Comparison of ENCODE assay signal across 3 cellular contexts in the genomic region with DNA sequence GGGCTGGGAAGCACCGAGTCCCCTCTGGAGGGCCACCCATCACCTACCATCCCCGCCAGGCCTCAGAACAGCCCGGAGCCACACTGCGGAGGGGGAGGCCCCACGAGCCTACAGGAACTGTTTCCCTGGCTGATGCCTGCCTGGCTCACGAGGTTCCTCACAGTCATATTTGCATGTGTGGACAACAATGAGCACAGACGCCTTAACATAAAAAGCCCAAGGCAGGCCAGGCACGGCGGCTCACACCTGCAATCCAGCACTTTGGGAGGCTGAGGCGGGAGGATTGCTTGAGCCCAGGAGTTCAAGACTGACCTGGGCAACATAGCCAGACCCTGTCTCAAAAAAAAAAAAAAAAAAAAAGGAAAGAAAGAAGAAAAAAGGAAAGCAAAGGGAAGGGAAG.
TF ChIP-seq lines count a peak whose summit lies in the region.

No MANE protein-coding gene starts in this region.

TF ChIP-seq in SK-N-SH treated with all-trans-retinoic acid at 6 μM for 48 hours, 23 proteins besides CTCF, POLR2A, EP300 and RAD21:
- no peak for TF ChIP-seq ZFP30 (CRISPR knock-in tag; IDR thresholded peaks at IDR 0.05)
- TF ChIP-seq ZNF8 (CRISPR knock-in tag; IDR thresholded peaks at IDR 0.05), result no peak
- TF ChIP-seq, protein P1, sequence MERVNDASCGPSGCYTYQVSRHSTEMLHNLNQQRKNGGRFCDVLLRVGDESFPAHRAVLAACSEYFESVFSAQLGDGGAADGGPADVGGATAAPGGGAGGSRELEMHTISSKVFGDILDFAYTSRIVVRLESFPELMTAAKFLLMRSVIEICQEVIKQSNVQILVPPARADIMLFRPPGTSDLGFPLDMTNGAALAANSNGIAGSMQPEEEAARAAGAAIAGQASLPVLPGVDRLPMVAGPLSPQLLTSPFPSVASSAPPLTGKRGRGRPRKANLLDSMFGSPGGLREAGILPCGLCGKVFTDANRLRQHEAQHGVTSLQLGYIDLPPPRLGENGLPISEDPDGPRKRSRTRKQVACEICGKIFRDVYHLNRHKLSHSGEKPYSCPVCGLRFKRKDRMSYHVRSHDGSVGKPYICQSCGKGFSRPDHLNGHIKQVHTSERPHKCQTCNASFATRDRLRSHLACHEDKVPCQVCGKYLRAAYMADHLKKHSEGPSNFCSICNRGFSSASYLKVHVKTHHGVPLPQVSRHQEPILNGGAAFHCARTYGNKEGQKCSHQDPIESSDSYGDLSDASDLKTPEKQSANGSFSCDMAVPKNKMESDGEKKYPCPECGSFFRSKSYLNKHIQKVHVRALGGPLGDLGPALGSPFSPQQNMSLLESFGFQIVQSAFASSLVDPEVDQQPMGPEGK (CRISPR knock-in tag; IDR thresholded peaks at IDR 0.05; ENCODE audit: borderline replicate concordance), result no peak
- TF ChIP-seq ZNF565 (CRISPR knock-in tag; conservative IDR thresholded peaks at IDR 0.05; ENCODE audit: low read depth), result no peak
- no peak for TF ChIP-seq ESRRG (CRISPR knock-in tag; IDR thresholded peaks at IDR 0.05)
- no peak for TF ChIP-seq OSR1 (CRISPR knock-in tag; IDR thresholded peaks at IDR 0.05)
- no peak for TF ChIP-seq ZC3H10 (CRISPR knock-in tag; IDR thresholded peaks at IDR 0.05)
- TF ChIP-seq, protein P2, sequence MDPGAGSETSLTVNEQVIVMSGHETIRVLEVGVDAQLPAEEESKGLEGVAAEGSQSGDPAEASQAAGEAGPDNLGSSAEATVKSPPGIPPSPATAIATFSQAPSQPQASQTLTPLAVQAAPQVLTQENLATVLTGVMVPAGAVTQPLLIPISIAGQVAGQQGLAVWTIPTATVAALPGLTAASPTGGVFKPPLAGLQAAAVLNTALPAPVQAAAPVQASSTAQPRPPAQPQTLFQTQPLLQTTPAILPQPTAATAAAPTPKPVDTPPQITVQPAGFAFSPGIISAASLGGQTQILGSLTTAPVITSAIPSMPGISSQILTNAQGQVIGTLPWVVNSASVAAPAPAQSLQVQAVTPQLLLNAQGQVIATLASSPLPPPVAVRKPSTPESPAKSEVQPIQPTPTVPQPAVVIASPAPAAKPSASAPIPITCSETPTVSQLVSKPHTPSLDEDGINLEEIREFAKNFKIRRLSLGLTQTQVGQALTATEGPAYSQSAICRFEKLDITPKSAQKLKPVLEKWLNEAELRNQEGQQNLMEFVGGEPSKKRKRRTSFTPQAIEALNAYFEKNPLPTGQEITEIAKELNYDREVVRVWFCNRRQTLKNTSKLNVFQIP (CRISPR knock-in tag; IDR thresholded peaks at IDR 0.05; ENCODE audit: borderline replicate concordance, low read depth), result no peak
- no peak for TF ChIP-seq PPARA (CRISPR knock-in tag; IDR thresholded peaks at IDR 0.05; ENCODE audit: borderline replicate concordance)
- no peak for TF ChIP-seq GLIS3 (CRISPR knock-in tag; IDR thresholded peaks at IDR 0.05)
- no peak for TF ChIP-seq ZNF70 (CRISPR knock-in tag; IDR thresholded peaks at IDR 0.05)
TF ChIP-seq in SK-N-SH treated with all-trans-retinoic acid at 6 μM for 48 hours: peak in this region for 0.

TF ChIP-seq in SK-N-SH, 30 proteins besides CTCF, POLR2A, EP300 and RAD21:
- TF ChIP-seq TEAD4 (IDR thresholded peaks at IDR 0.05; ENCODE audit: borderline replicate concordance, insufficient read depth) (no peak), SMC3 (IDR thresholded peaks at IDR 0.05; ENCODE audit: low read depth, low read length) (no peak), MXI1 (IDR thresholded peaks at IDR 0.05; ENCODE audit: low read depth, low read length) (no peak), RXRA (IDR thresholded peaks at IDR 0.05; ENCODE audit: borderline replicate concordance, low read depth) (no peak), ELF1 (IDR thresholded peaks at IDR 0.05) (no peak), SIN3A (IDR thresholded peaks at IDR 0.05; ENCODE audit: borderline replicate concordance, low read depth, low read length) (no peak), TCF12 (IDR thresholded peaks at IDR 0.05) (no peak), RCOR1 (IDR thresholded peaks at IDR 0.05; ENCODE audit: low read length) (no peak), EZH2phosphoT487 (IDR thresholded peaks at IDR 0.05; ENCODE audit: borderline replicate concordance, low read depth) (no peak), FOXJ3 (CRISPR knock-in tag; IDR thresholded peaks at IDR 0.05) (no peak), YY1 (IDR thresholded peaks at IDR 0.05; ENCODE audit: low read depth) (no peak), JUND (IDR thresholded peaks at IDR 0.05) (no peak)
- TF ChIP-seq, protein P3, sequence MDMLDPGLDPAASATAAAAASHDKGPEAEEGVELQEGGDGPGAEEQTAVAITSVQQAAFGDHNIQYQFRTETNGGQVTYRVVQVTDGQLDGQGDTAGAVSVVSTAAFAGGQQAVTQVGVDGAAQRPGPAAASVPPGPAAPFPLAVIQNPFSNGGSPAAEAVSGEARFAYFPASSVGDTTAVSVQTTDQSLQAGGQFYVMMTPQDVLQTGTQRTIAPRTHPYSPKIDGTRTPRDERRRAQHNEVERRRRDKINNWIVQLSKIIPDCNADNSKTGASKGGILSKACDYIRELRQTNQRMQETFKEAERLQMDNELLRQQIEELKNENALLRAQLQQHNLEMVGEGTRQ (IDR thresholded peaks at IDR 0.05; ENCODE audit: borderline replicate concordance, low read depth, low read length), result no peak
- TF ChIP-seq, protein P4, sequence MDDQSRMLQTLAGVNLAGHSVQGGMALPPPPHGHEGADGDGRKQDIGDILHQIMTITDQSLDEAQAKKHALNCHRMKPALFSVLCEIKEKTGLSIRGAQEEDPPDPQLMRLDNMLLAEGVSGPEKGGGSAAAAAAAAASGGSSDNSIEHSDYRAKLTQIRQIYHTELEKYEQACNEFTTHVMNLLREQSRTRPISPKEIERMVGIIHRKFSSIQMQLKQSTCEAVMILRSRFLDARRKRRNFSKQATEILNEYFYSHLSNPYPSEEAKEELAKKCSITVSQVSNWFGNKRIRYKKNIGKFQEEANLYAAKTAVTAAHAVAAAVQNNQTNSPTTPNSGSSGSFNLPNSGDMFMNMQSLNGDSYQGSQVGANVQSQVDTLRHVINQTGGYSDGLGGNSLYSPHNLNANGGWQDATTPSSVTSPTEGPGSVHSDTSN (IDR thresholded peaks at IDR 0.05), result no peak

TF ChIP-seq in K562, 482 proteins besides CTCF, POLR2A, EP300 and RAD21:
- TF ChIP-seq ZNF263 (CRISPR knock-in tag; IDR thresholded peaks at IDR 0.05; ENCODE audit: borderline replicate concordance) (0 out of 2 replicates have a peak, but pooled peaks have one; percentile 7), CC2D1A (IDR thresholded peaks at IDR 0.05) (no peak), SAFB2 (IDR thresholded peaks at IDR 0.05; ENCODE audit: borderline replicate concordance, low read depth, low read length, severe bottlenecking) (no peak), ZNF121 (CRISPR knock-in tag; conservative IDR thresholded peaks at IDR 0.05) (peak; percentile 59; the same call in 1 of the 2 replicates), TBL1XR1 (IDR thresholded peaks at IDR 0.05; ENCODE audit: low read length in 2 of 2) (no peak)
- TF ChIP-seq, protein P5, sequence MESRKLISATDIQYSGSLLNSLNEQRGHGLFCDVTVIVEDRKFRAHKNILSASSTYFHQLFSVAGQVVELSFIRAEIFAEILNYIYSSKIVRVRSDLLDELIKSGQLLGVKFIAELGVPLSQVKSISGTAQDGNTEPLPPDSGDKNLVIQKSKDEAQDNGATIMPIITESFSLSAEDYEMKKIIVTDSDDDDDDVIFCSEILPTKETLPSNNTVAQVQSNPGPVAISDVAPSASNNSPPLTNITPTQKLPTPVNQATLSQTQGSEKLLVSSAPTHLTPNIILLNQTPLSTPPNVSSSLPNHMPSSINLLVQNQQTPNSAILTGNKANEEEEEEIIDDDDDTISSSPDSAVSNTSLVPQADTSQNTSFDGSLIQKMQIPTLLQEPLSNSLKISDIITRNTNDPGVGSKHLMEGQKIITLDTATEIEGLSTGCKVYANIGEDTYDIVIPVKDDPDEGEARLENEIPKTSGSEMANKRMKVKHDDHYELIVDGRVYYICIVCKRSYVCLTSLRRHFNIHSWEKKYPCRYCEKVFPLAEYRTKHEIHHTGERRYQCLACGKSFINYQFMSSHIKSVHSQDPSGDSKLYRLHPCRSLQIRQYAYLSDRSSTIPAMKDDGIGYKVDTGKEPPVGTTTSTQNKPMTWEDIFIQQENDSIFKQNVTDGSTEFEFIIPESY (CRISPR knock-in tag; IDR thresholded peaks at IDR 0.05), result no peak
